ENCODE assay signal across 9 cellular contexts in genomic region chr2:38376683-38377500, GRCh38. TPM values are rescaled to one million over a fixed set of nuclear protein-coding genes. Genes with fewer than 3 reads are reported as not detected.
A peak's percentile ranks its signal among the peaks of the same experiment; 100 is the strongest.
DNase-seq lines count a peak whose midpoint lies in the region; ATAC-seq, FAIRE-seq and TF ChIP-seq lines count a peak whose summit lies in the region.
"Had no signal": no experiment of that assay in that cellular context is flagged by ENCODE, and none has a peak within 500 bp of the region (broad histone marks: within the 10 kb centered on the region; RNA-seq: fewer than 3 reads in every experiment).

ATL2 (minus strand) TSS chr2:38377273; CDS start chr2:38377260, 13 bp downstream.

- peak within 1 kb of the TSS; percentile 93 to 95 for H3K27ac ChIP-seq in kidney (ENCODE audit: low read depth in 2 of 2, low read length in 2 of 2)

- intact Hi-C loops in kidney (cut with DNase I): no loop called here

- no peak for FAIRE-seq in kidney (lab: Jason Lieb, UNC)
- FAIRE-seq: colon had no signal

- ATAC-seq in GM19025 (IDR thresholded peaks at IDR 0.05; ENCODE audit: low read depth, unreplicated experiment): peak; percentile 89
- peak; percentile 84 for ATAC-seq in HG03342 (IDR thresholded peaks at IDR 0.05; ENCODE audit: unreplicated experiment)
- ATAC-seq in activated CD4-positive, CD25-positive, alpha-beta regulatory T cell treated with anti-CD3 and anti-CD28 coated beads, Interleukin-2, amount 50 U/mL, for 24 hours: peak; percentile 92 to 93

- no peaks in the 10 kb centered on the region for H3K9me3 ChIP-seq in kidney (ENCODE audit: control insufficient read depth in 1 of 2, low read length in 2 of 2)

- DNase-seq in AG10803 (ENCODE audit: low read depth): peak; percentile 95
- DNase-seq in NCI-H446 (lab: John Stamatoyannopoulos, UW): peak; percentile 92
- DNase-seq in cerebellar cortex (ENCODE audit: low spot score): peak; percentile 96
- peak; percentile 98 for DNase-seq in kidney
- peak; percentile 95 for DNase-seq in stimulated activated CD4-positive, alpha-beta T cell treated with anti-CD3 and anti-CD28 coated beads, Interleukin-15, amount 100 ng/mL, for 24 hours

- H3K4me3 ChIP-seq in AG10803 (ENCODE audit: low read length) (peak within 1 kb of the TSS; percentile 90), kidney (ENCODE audit: low read length in 2 of 2) (peak within 1 kb of the TSS; percentile 91 to 95)

- no peaks in the 10 kb centered on the region for H3K36me3 ChIP-seq in kidney (ENCODE audit: control insufficient read depth in 1 of 2, insufficient read depth in 2 of 2, low read length in 2 of 2)

- peak within 1 kb of the TSS; percentile 92 to 93 for H3K9ac ChIP-seq in kidney (ENCODE audit: low read length in 2 of 2)

- peaks cover 5 to 7% of the 10 kb centered on the region in 2 donors for H3K4me1 ChIP-seq in kidney (ENCODE audit: control insufficient read depth in 1 of 2, insufficient read depth in 1 of 2, low read depth in 1 of 2, low read length in 2 of 2)

- TF ChIP-seq CTCF in AG10803 (conservative IDR thresholded peaks at IDR 0.05; ENCODE audit: low read length): no peak; the same call in 1 of the 2 replicates
- TF ChIP-seq CTCF in kidney (IDR thresholded peaks at IDR 0.05; ENCODE audit: borderline replicate concordance, extremely low read depth, insufficient read depth): peak; percentile 40

RNA-seq across cellular contexts. Expression of gene ATL2, which starts in this region (rescaled TPM):
- total RNA-seq in kidney: 52.1 TPM
- polyA plus RNA-seq in kidney (ENCODE audit: insufficient read depth, low read depth, low replicate concordance): 22.0 TPM

Comparison
In these comparisons a context has a peak if more than half of its experiments do, and no peak if none do; other contexts are left out.
1. Peak in every context shown above with its lines: DNase-seq, ATAC-seq, H3K4me3 ChIP-seq and H3K27ac ChIP-seq.